In genomic region chr2:124796647-124797437, GRCh38 we compare ENCODE assay signal across 1 cellular context.
TF ChIP-seq lines count a peak whose summit lies in the region.

No MANE protein-coding gene starts in this region.

TF ChIP-seq in GM23338, 12 proteins besides CTCF, POLR2A, EP300 and RAD21 (continued from another document):
- TF ChIP-seq JUNB (IDR thresholded peaks at IDR 0.05; ENCODE audit: unreplicated experiment) (no peak), EZH2 (IDR thresholded peaks at IDR 0.05; ENCODE audit: low read depth, unreplicated experiment) (no peak), ZNF462 (CRISPR knock-in tag; IDR thresholded peaks at IDR 0.05) (no peak), STAT1 (IDR thresholded peaks at IDR 0.05; ENCODE audit: unreplicated experiment) (no peak), POLR2AphosphoS5 (IDR thresholded peaks at IDR 0.05; ENCODE audit: low read depth) (no peak), CREB1 (CRISPR knock-in tag; IDR thresholded peaks at IDR 0.05; ENCODE audit: low read depth) (no peak)
